In the genomic region with DNA sequence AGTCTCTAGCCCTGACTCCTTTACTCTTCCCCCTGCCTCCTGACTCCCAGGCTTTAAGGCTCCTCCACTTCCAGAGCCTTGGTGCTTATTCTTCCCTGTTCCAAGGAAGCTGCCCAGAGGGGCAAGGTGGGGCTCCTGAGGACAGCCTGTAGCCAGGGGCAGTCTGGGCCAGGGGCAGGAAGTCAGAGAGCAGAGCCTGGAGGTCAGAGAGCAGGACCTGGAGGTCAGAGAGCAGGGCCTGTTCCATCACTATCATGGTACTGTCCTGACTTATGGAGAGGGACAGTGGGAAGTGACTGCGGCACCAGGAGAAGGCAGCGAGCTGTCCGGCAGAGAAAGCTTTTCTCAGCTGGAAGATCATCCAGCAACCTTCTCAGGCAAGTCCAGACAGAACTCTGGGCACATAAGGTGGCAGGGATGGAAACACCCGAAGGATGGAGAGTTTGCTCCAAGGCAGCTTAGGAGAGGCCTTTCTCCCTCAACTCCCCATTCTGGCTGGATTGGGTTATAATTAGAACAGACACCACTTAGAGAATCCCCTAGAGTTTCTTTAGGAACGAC, we compare ENCODE assay signal across 15 cellular contexts. TPM values are rescaled to one million over a fixed set of nuclear protein-coding genes. Genes with fewer than 3 reads are reported as not detected.
A peak's percentile ranks its signal among the peaks of the same experiment; 100 is the strongest.
DNase-seq lines count a peak whose midpoint lies in the region; TF ChIP-seq lines count a peak whose summit lies in the region.
"Had no signal": no experiment of that assay in that cellular context is flagged by ENCODE, and none has a peak within 500 bp of the region (broad histone marks: within the 10 kb centered on the region; RNA-seq: fewer than 3 reads in every experiment).

No MANE protein-coding gene starts in this region.

- no peak overlapping the region for H3K4me3 Mint-ChIP-seq in Calu3 (ENCODE audit: low read depth, unreplicated experiment)
- H3K4me3 Mint-ChIP-seq: central memory CD8-positive, alpha-beta T cell had no signal

- no peak for TF ChIP-seq CTCF in Calu3 (IDR thresholded peaks at IDR 0.05; ENCODE audit: unreplicated experiment)

- BruUV-seq in Calu3 (replicated peaks; lab: Mats Ljungman, UMichigan) = no TSS peak

- H3K27me3 ChIP-seq in layer of hippocampus (ENCODE audit: control insufficient read depth, insufficient read depth, low read length) (no peaks in the 10 kb centered on the region), skeletal muscle satellite cell (ENCODE audit: control insufficient read depth, insufficient read depth, low read length) (no peaks in the 10 kb centered on the region), MG63 (no peaks in the 10 kb centered on the region)

- H3K36me3 Mint-ChIP-seq in Calu3 (ENCODE audit: insufficient read depth, unreplicated experiment) = no peaks in the 10 kb centered on the region

- H3K9me3 ChIP-seq in skeletal muscle satellite cell (replicated peaks; ENCODE audit: low read length) (no peaks in the 10 kb centered on the region), MG63 (0 out of 2 replicates have a peak, but pooled peaks cover 2% of the 10 kb centered on the region)

- no peaks in the 10 kb centered on the region for H3K27me3 Mint-ChIP-seq in Calu3 (ENCODE audit: unreplicated experiment)

- intact Hi-C loops in Calu3 (cut with micrococcal nuclease; ENCODE audit: unreplicated experiment) = no loop called here

- peaks cover 34% of the 10 kb centered on the region for H3K4me1 Mint-ChIP-seq in Calu3 (ENCODE audit: low read depth, unreplicated experiment)
- H3K4me1 Mint-ChIP-seq: central memory CD8-positive, alpha-beta T cell had no signal

- H3K9ac ChIP-seq in skeletal muscle satellite cell (ENCODE audit: low read depth, low read length) = peak overlapping the region; percentile 50

- H3K9me3 Mint-ChIP-seq in Calu3 (ENCODE audit: low read depth, unreplicated experiment) = peaks cover 2% of the 10 kb centered on the region
- H3K9me3 Mint-ChIP-seq: activated T-helper 2 cell treated with anti-CD3 and anti-CD28 coated beads, Interferon-gamma antibody, Interleukin-2, Interleukin-4, amounts not matched to agents 10 μg/mL and 5 μg/mL and 100 μg/mL, durations not matched to agents 14 hours and 24 hours and 36 hours; central memory CD8-positive, alpha-beta T cell had no signal

- CTCF ChIA-PET in Calu3 (lab: Charles Lee) = interaction anchor here (1.0 to 1.6 kb wide), 5 partner anchors 11 to 197 kb away, joined by 3 to 6 read pairs (median 3); no protein-coding TSS in a partner anchor

- peaks cover 54% of the 10 kb centered on the region for H3K36me3 ChIP-seq in skeletal muscle satellite cell (ENCODE audit: insufficient read depth, low read length)
- no peaks in the 10 kb centered on the region for H3K36me3 ChIP-seq in MG63

- H3K4me3 ChIP-seq in skeletal muscle satellite cell (ENCODE audit: low read length) (no peak overlapping the region), MG63 (no peak overlapping the region)

- peak overlapping the region; percentile 59 for H3K27ac ChIP-seq in caudate nucleus (ENCODE audit: low read depth, low read length)
- H3K27ac ChIP-seq in layer of hippocampus (ENCODE audit: low read depth, low read length) = peak overlapping the region; percentile 8

- no peak for DNase-seq in Calu3
- no peak for DNase-seq in caudate nucleus (lab: John Stamatoyannopoulos, UW)
- no peak for DNase-seq in MG63
- DNase-seq in NCI-H524 (lab: John Stamatoyannopoulos, UW) = no peak
- DNase-seq in activated CD4-positive, CD25-positive, alpha-beta regulatory T cell (lab: John Stamatoyannopoulos, UW) = no peak
- no peak for DNase-seq in SHP77 (lab: John Stamatoyannopoulos, UW)
- DNase-seq: activated CD4-positive, alpha-beta T cell treated with anti-CD3 and anti-CD28 coated beads for 4 hours; DMS53; H7; NCI-H1436; NCI-H82 had no signal

- peaks cover 98% of the 10 kb centered on the region for H3K4me1 ChIP-seq in skeletal muscle satellite cell (ENCODE audit: control insufficient read depth, insufficient read depth, low read length)

- peak overlapping the region; percentile 16 for H3K4me2 ChIP-seq in skeletal muscle satellite cell (ENCODE audit: low read length)

- peak overlapping the region; percentile 60 for H3K27ac Mint-ChIP-seq in Calu3 (ENCODE audit: unreplicated experiment)
- H3K27ac Mint-ChIP-seq: activated T-helper 2 cell treated with anti-CD3 and anti-CD28 coated beads, Interferon-gamma antibody, Interleukin-2, Interleukin-4, amounts not matched to agents 10 μg/mL and 5 μg/mL and 100 μg/mL, durations not matched to agents 14 hours and 24 hours and 36 hours had no signal

RNA-seq across cellular contexts. Expression of a gene that starts 25.0 kb away (rescaled TPM):
- 16.2 and 21.9 TPM in 2 replicates for total RNA-seq in Calu3 (2022)
- total RNA-seq in skeletal muscle satellite cell (2012; rRNA removed) = 13.4 and 18.3 TPM in 2 replicates
- total RNA-seq in MG63 (2014; rRNA removed; shearing (Covaris generic); ENCODE audit: low replicate concordance) = 0.17 and 0.56 TPM in 2 replicates

Comparison
In these comparisons a context has a peak if more than half of its experiments do, and no peak if none do; other contexts are left out.
1. RNA of a gene that starts 25.0 kb away (total RNA-seq): 16.2 to 21.9 TPM in Calu3; 0.17 to 0.56 TPM in MG63; every median in the first group is over 10 times any median in the second.